1 cellular context compared by ENCODE assay signal in the genomic region with DNA sequence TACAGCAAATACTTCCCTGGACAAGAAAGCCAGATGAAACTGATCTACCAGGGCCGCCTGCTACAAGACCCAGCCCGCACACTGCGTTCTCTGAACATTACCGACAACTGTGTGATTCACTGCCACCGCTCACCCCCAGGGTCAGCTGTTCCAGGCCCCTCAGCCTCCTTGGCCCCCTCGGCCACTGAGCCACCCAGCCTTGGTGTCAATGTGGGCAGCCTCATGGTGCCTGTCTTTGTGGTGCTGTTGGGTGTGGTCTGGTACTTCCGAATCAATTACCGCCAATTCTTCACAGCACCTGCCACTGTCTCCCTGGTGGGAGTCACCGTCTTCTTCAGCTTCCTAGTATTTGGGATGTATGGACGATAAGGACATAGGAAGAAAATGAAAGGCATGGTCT.
TF ChIP-seq lines count a peak whose summit lies in the region.

No MANE protein-coding gene starts in this region.

TF ChIP-seq in K562, 482 proteins besides CTCF, POLR2A, EP300 and RAD21:
- TF ChIP-seq, protein P1, sequence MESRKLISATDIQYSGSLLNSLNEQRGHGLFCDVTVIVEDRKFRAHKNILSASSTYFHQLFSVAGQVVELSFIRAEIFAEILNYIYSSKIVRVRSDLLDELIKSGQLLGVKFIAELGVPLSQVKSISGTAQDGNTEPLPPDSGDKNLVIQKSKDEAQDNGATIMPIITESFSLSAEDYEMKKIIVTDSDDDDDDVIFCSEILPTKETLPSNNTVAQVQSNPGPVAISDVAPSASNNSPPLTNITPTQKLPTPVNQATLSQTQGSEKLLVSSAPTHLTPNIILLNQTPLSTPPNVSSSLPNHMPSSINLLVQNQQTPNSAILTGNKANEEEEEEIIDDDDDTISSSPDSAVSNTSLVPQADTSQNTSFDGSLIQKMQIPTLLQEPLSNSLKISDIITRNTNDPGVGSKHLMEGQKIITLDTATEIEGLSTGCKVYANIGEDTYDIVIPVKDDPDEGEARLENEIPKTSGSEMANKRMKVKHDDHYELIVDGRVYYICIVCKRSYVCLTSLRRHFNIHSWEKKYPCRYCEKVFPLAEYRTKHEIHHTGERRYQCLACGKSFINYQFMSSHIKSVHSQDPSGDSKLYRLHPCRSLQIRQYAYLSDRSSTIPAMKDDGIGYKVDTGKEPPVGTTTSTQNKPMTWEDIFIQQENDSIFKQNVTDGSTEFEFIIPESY (CRISPR knock-in tag; IDR thresholded peaks at IDR 0.05): peak; percentile 66; the same call in 1 of the 2 replicates
- no peak for TF ChIP-seq HDAC6 (IDR thresholded peaks at IDR 0.05; ENCODE audit: low read depth, low read length)
- TF ChIP-seq RBFOX2 (IDR thresholded peaks at IDR 0.05; ENCODE audit: low read depth, low read length): peak; percentile 38; the same call in 1 of the 2 replicates
- TF ChIP-seq JUN (IDR thresholded peaks at IDR 0.05; ENCODE audit: borderline replicate concordance, low read depth, low read length): no peak
- no peak for TF ChIP-seq JUN (CRISPR knock-in tag; IDR thresholded peaks at IDR 0.05; ENCODE audit: borderline replicate concordance)
- TF ChIP-seq NUFIP1 (IDR thresholded peaks at IDR 0.05; ENCODE audit: partially characterized antibody): no peak
- TF ChIP-seq TSC22D4 (tag; IDR thresholded peaks at IDR 0.05): no peak
- no peak for TF ChIP-seq HDAC8 (tag; IDR thresholded peaks at IDR 0.05)
- no peak for TF ChIP-seq MEF2A (IDR thresholded peaks at IDR 0.05; ENCODE audit: control insufficient read depth, low read depth, low read length)
- no peak for TF ChIP-seq ZNF282 (CRISPR knock-in tag; IDR thresholded peaks at IDR 0.05)
- TF ChIP-seq, protein P2, sequence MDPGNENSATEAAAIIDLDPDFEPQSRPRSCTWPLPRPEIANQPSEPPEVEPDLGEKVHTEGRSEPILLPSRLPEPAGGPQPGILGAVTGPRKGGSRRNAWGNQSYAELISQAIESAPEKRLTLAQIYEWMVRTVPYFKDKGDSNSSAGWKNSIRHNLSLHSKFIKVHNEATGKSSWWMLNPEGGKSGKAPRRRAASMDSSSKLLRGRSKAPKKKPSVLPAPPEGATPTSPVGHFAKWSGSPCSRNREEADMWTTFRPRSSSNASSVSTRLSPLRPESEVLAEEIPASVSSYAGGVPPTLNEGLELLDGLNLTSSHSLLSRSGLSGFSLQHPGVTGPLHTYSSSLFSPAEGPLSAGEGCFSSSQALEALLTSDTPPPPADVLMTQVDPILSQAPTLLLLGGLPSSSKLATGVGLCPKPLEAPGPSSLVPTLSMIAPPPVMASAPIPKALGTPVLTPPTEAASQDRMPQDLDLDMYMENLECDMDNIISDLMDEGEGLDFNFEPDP (CRISPR knock-in tag; IDR thresholded peaks at IDR 0.05): no peak
- no peak for TF ChIP-seq TEAD1 (CRISPR knock-in tag; IDR thresholded peaks at IDR 0.05)
- no peak for TF ChIP-seq ZC3H8 (IDR thresholded peaks at IDR 0.05)
- peak; percentile 63 for TF ChIP-seq POLR2G (IDR thresholded peaks at IDR 0.05; ENCODE audit: low read depth, low read length)
TF ChIP-seq in K562: peak in this region for 3.
